ENCODE assay signal across 1 cellular context in genomic region chr19:45450042-45450380, GRCh38.
TF ChIP-seq lines count a peak whose summit lies in the region.

No MANE protein-coding gene starts in this region.

TF ChIP-seq in H1, 55 proteins besides CTCF, POLR2A, EP300 and RAD21:
- TF ChIP-seq POLR2AphosphoS5 (IDR thresholded peaks at IDR 0.05; ENCODE audit: low read depth, low read length) (no peak), NRF1 (IDR thresholded peaks at IDR 0.05; ENCODE audit: low read depth, low read length) (no peak), RNF2 (IDR thresholded peaks at IDR 0.05; ENCODE audit: borderline replicate concordance, low read depth, low read length, missing control alignments, poor library complexity, severe bottlenecking) (no peak), ASH2L (IDR thresholded peaks at IDR 0.05; ENCODE audit: low read length) (no peak), CHD7 (IDR thresholded peaks at IDR 0.05; ENCODE audit: insufficient replicate concordance, low read length) (no peak), RFX5 (IDR thresholded peaks at IDR 0.05; ENCODE audit: borderline replicate concordance, low read depth, low read length) (no peak), CBX8 (IDR thresholded peaks at IDR 0.05; ENCODE audit: borderline replicate concordance, low read depth, low read length) (no peak), SAP30 (IDR thresholded peaks at IDR 0.05; ENCODE audit: insufficient read depth, insufficient replicate concordance, low read length) (no peak), CHD1 (IDR thresholded peaks at IDR 0.05; ENCODE audit: low read depth, low read length) (no peak), ATF2 (IDR thresholded peaks at IDR 0.05; ENCODE audit: low read length) (no peak), KDM1A (IDR thresholded peaks at IDR 0.05; ENCODE audit: borderline replicate concordance, low read length) (no peak), SIRT6 (IDR thresholded peaks at IDR 0.05; ENCODE audit: low read length) (no peak), ATF3 (IDR thresholded peaks at IDR 0.05; ENCODE audit: insufficient read depth, low read depth, low read length) (no peak), TEAD4 (IDR thresholded peaks at IDR 0.05; ENCODE audit: low read depth, low read length) (no peak), PHF8 (conservative IDR thresholded peaks at IDR 0.05; ENCODE audit: low read depth, low read length) (no peak), BRCA1 (IDR thresholded peaks at IDR 0.05; ENCODE audit: low read depth, low read length) (no peak), USF2 (IDR thresholded peaks at IDR 0.05; ENCODE audit: low read length) (no peak)
